ENCODE assay signal across 24 cellular contexts in the genomic region with DNA sequence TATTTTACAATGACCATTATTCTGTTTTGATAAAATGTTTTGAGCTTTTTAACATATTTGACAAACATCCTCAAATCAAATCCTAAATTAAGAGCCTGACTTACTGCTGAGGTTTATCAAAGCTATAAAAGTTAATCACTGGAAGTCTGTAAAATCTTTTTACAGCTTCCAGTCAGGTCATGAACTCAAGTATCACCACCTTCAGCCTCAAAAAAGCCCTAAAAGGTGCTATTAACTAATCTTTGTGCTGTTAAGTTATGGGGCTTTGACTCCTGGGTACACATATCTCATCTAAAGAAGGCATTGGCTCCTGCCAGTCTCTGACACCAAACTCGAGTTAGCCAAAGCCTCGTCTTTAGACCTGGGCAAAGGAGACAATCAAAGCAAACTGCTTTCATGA. TPM values are rescaled to one million over a fixed set of nuclear protein-coding genes. Genes with fewer than 3 reads are reported as not detected.
DNase-seq lines count a peak whose midpoint lies in the region; ATAC-seq, FAIRE-seq and TF ChIP-seq lines count a peak whose summit lies in the region.
"Had no signal": no experiment of that assay in that cellular context is flagged by ENCODE, and none has a peak within 500 bp of the region (broad histone marks: within the 10 kb centered on the region; RNA-seq: fewer than 3 reads in every experiment).

No MANE protein-coding gene starts in this region.

- H3K36me3 ChIP-seq in HEK293 (ENCODE audit: control insufficient read depth in 2 of 2, insufficient read depth in 1 of 2, low read length in 2 of 2) (no peaks in the 10 kb centered on the region), pancreas (no peaks in the 10 kb centered on the region)
- H3K36me3 ChIP-seq: BLaER1 treated with 17β-estradiol and CSF1 and Interleukin-3, amounts not matched to agents 10 nM and 100 nM had no signal

- H3K27ac ChIP-seq in HEK293 (ENCODE audit: extremely low read depth, low read depth, low read length) (no peak overlapping the region), pancreas (no peak overlapping the region)
- H3K27ac ChIP-seq: 22Rv1; A549; BLaER1 treated with 17β-estradiol and CSF1 and Interleukin-3, amounts not matched to agents 10 nM and 100 nM; C4-2B had no signal

- H3K9me3 ChIP-seq in HEK293 (ENCODE audit: control insufficient read depth, insufficient read depth, low read depth, low read length) (no peaks in the 10 kb centered on the region), pancreas (no peaks in the 10 kb centered on the region)

- POLR2A ChIA-PET in HEK293 (lab: Yijun Ruan, JAX), result no interaction called here

- TF ChIP-seq CTCF in HEK293 (tag by site-specific recombination; IDR thresholded peaks at IDR 0.05) (no peak), pancreas (IDR thresholded peaks at IDR 0.05) (no peak)

- H3K4me3 ChIP-seq in HEK293 (ENCODE audit: low read depth, low read length), result no peak overlapping the region
- H3K4me3 ChIP-seq in pancreas, result no peak overlapping the region
- H3K4me3 ChIP-seq: A549; BLaER1 treated with 17β-estradiol and CSF1 and Interleukin-3, amounts not matched to agents 10 nM and 100 nM had no signal

- FAIRE-seq in pancreas (lab: Jason Lieb, UNC), result peak; percentile 41
- FAIRE-seq: A549, D721Med, G401.6, GM12891, GM19239 had no signal

- ATAC-seq in left colon (peak; percentile 95), pancreas (no peak), GM21786 (IDR thresholded peaks at IDR 0.05; ENCODE audit: unreplicated experiment) (no peak)
- ATAC-seq: A549; CD8-positive, alpha-beta T cell had no signal

- CTCF ChIA-PET in HEK293 (lab: Yijun Ruan, JAX), result no interaction called here

- no peaks in the 10 kb centered on the region for H3K27me3 ChIP-seq in pancreas
- H3K27me3 ChIP-seq: BLaER1 treated with 17β-estradiol and CSF1 and Interleukin-3, amounts not matched to agents 10 nM and 100 nM had no signal

- intact Hi-C loops in left colon (cut with DNase I, micrococcal nuclease), result no loop called here
- intact Hi-C loops in pancreas (cut with DNase I), result no loop called here

- WGBS in pancreas, 2 donors, result 68 to 86% methylated on average over 2 of the region's 2 CpGs

- no peaks in the 10 kb centered on the region for H3K4me1 ChIP-seq in HEK293 (ENCODE audit: control insufficient read depth, insufficient read depth, low read length)
- H3K4me1 ChIP-seq in pancreas, result no peaks in the 10 kb centered on the region
- H3K4me1 ChIP-seq: A549, Caco-2 had no signal

- DNase-seq in left colon (no peak), pancreas (no peak), kidney tubule cell (ENCODE audit: low spot score) (no peak)
- DNase-seq in activated effector memory CD4-positive, alpha-beta T cell treated with anti-CD3 and anti-CD28 coated beads, Interleukin-2, amount 50 U/mL, for 16 hours, result no peak
- DNase-seq: AML-193; Caco-2; Calu3; CD4-positive, alpha-beta T cell; CD8-positive, alpha-beta T cell; DMS79 treated with DMSO at 0.1 percent for 48 hours; GF-D8 had no signal

TF ChIP-seq in HEK293, 187 proteins besides CTCF, POLR2A, EP300 and RAD21:
- no peak for TF ChIP-seq HOXD13 (CRISPR knock-in tag; IDR thresholded peaks at IDR 0.05; ENCODE audit: borderline replicate concordance)
- TF ChIP-seq, protein P1, sequence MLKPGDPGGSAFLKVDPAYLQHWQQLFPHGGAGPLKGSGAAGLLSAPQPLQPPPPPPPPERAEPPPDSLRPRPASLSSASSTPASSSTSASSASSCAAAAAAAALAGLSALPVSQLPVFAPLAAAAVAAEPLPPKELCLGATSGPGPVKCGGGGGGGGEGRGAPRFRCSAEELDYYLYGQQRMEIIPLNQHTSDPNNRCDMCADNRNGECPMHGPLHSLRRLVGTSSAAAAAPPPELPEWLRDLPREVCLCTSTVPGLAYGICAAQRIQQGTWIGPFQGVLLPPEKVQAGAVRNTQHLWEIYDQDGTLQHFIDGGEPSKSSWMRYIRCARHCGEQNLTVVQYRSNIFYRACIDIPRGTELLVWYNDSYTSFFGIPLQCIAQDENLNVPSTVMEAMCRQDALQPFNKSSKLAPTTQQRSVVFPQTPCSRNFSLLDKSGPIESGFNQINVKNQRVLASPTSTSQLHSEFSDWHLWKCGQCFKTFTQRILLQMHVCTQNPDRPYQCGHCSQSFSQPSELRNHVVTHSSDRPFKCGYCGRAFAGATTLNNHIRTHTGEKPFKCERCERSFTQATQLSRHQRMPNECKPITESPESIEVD (tag by site-specific recombination; IDR thresholded peaks at IDR 0.05), result peak; percentile 26; the same call in 1 of the 2 replicates
- peak; percentile 60; the same call in 1 of the 2 replicates for TF ChIP-seq ZNF664 (tag by site-specific recombination; IDR thresholded peaks at IDR 0.05)

RNA-seq across cellular contexts. Expression of gene CBX6, which starts 34.0 kb away (rescaled TPM):
- total RNA-seq in left colon, result 10 to 100 TPM in 1 of 2 donors, 1 to 10 TPM in 1; 6.8 to 28.4 TPM
- total RNA-seq in pancreas, result 10 to 100 TPM; 22.5 to 44.6 (median 29.2) TPM
- 10 to 100 TPM; 23.1 to 29.0 TPM for polyA plus RNA-seq in pancreas

RNA-seq across cellular contexts. Expression of gene APOBEC3A, which starts 51.4 kb away (rescaled TPM):
- 1 to 10 TPM; 1.4 to 2.2 TPM for total RNA-seq in left colon
- total RNA-seq in pancreas, result 1 to 10 TPM in 1 of 6 donors, under 1 TPM in 4, not detected in 1; 0.24 to 1.1 (median 0.64) TPM
- under 1 TPM in 1 of 2 donors, not detected in 1; 0.07 TPM for polyA plus RNA-seq in pancreas
- total RNA-seq: A172; B cell; Caco-2; Calu3; CD8-positive, alpha-beta T cell had no signal
- polyA plus RNA-seq: A549, BJ had no signal
